In genomic region chr2:237858294-237859081, GRCh38 we compare ENCODE assay signal across 8 cellular contexts. TPM values are rescaled to one million over a fixed set of nuclear protein-coding genes. Genes with fewer than 3 reads are reported as not detected.
DNase-seq lines count a peak whose midpoint lies in the region; ATAC-seq and TF ChIP-seq lines count a peak whose summit lies in the region.

No MANE protein-coding gene starts in this region.

- no peak overlapping the region for H3K27ac Mint-ChIP-seq in CD14-positive monocyte
- H3K27ac Mint-ChIP-seq in activated CD4-positive, alpha-beta memory T cell treated with anti-CD3 and anti-CD28 coated beads for 36 hours = no peak overlapping the region

- peaks cover 0 to 2% of the 10 kb centered on the region in 2 donors for H3K36me3 Mint-ChIP-seq in CD14-positive monocyte
- H3K36me3 Mint-ChIP-seq in activated CD4-positive, alpha-beta memory T cell treated with anti-CD3 and anti-CD28 coated beads for 36 hours = no peaks in the 10 kb centered on the region

- H2AFZ ChIP-seq in GM23248 = no peak overlapping the region

- in situ Hi-C loops in GM23248 (cut with MboI) = no loop called here

- H3K4me3 ChIP-seq in GM23248 = no peak overlapping the region
- no peak overlapping the region for H3K4me3 ChIP-seq in epithelial cell of esophagus (ENCODE audit: low read length)

- intact Hi-C loops in CD14-positive monocyte (cut with micrococcal nuclease) = no loop called here
- intact Hi-C loops in activated CD4-positive, alpha-beta memory T cell treated with anti-CD3 and anti-CD28 coated beads for 36 hours (cut with micrococcal nuclease) = loop anchor here (1.0 to 5.0 kb wide), 2 partner anchors 109 to 405 kb away; partner anchors contain the start of gene UBE2F

- no peak for DNase-seq in CD14-positive monocyte (ENCODE audit: low spot score)
- peak; percentile 90 for DNase-seq in GM23248
- peak; percentile 39 for DNase-seq in NCI-H2227 treated with DMSO at 0.1 percent for 48 hours (lab: John Stamatoyannopoulos, UW)
- peak; percentile 68 for DNase-seq in activated CD4-positive, alpha-beta memory T cell treated with anti-CD3 and anti-CD28 coated beads for 36 hours
- peak; percentile 85 for DNase-seq in epithelial cell of esophagus (ENCODE audit: low read depth)
- peak; percentile 82 for DNase-seq in mesenteric fat pad (ENCODE audit: low spot score)
- DNase-seq in stimulated activated naive CD4-positive, alpha-beta T cell (lab: John Stamatoyannopoulos, UW) = peak in 5 of 6 experiments; percentile 12 to 46 (median 24)

- H3K9ac ChIP-seq in GM23248 = no peak overlapping the region

- no peaks in the 10 kb centered on the region for H4K20me1 ChIP-seq in GM23248 (ENCODE audit: insufficient read depth)

- H3K9me3 ChIP-seq in GM23248 (ENCODE audit: low read depth) = no peaks in the 10 kb centered on the region

- H3K9me3 Mint-ChIP-seq in CD14-positive monocyte = peaks cover 0 to 7% (median 2%) of the 10 kb centered on the region in 7 donors
- H3K9me3 Mint-ChIP-seq in activated CD4-positive, alpha-beta memory T cell treated with anti-CD3 and anti-CD28 coated beads for 36 hours = no peaks in the 10 kb centered on the region

- POLR2A ChIA-PET in activated CD4-positive, alpha-beta memory T cell treated with anti-CD3 and anti-CD28 coated beads for 36 hours (lab: Charles Lee) = no interaction called here

- ATAC-seq in GM18520 (IDR thresholded peaks at IDR 0.05; ENCODE audit: unreplicated experiment) = no peak

- H3K79me2 ChIP-seq in GM23248 (ENCODE audit: insufficient read depth) = no peaks in the 10 kb centered on the region

- TF ChIP-seq CTCF in CD14-positive monocyte (IDR thresholded peaks at IDR 0.05) (peak; percentile 33), epithelial cell of esophagus (IDR thresholded peaks at IDR 0.05; ENCODE audit: insufficient read depth, low read depth, low read length, missing control alignments) (peak; percentile 96)

- peaks cover 19% of the 10 kb centered on the region; the same call in 1 of the 2 replicates for H3K4me1 ChIP-seq in GM23248 (ENCODE audit: insufficient read depth)

- peaks cover 18% of the 10 kb centered on the region for H3K4me1 Mint-ChIP-seq in CD14-positive monocyte
- H3K4me1 Mint-ChIP-seq in activated CD4-positive, alpha-beta memory T cell treated with anti-CD3 and anti-CD28 coated beads for 36 hours (ENCODE audit: low read depth) = peaks cover 15% of the 10 kb centered on the region

- CTCF ChIA-PET in activated CD4-positive, alpha-beta memory T cell treated with anti-CD3 and anti-CD28 coated beads for 36 hours (lab: Charles Lee) = interaction anchor here (0.6 to 2.3 kb wide), 14 partner anchors 8 to 405 kb away, joined by 3 to 16 read pairs (median 3); no protein-coding TSS in a partner anchor

- no peak overlapping the region for H3K4me2 ChIP-seq in GM23248 (ENCODE audit: unreplicated experiment)

- H3K27me3 ChIP-seq in GM23248 (replicated peaks; ENCODE audit: insufficient read depth) = no peaks in the 10 kb centered on the region

- H3K27me3 Mint-ChIP-seq in CD14-positive monocyte (ENCODE audit: low read depth in 3 of 3) = peaks cover 26 to 51% (median 39%) of the 10 kb centered on the region in 3 donors
- peaks cover 36% of the 10 kb centered on the region for H3K27me3 Mint-ChIP-seq in activated CD4-positive, alpha-beta memory T cell treated with anti-CD3 and anti-CD28 coated beads for 36 hours

- peak overlapping the region in 1 of 2 donors; percentile 77 for H3K4me3 Mint-ChIP-seq in CD14-positive monocyte
- peak overlapping the region; percentile 5 for H3K4me3 Mint-ChIP-seq in activated CD4-positive, alpha-beta memory T cell treated with anti-CD3 and anti-CD28 coated beads for 36 hours

- WGBS in GM23248 (ENCODE audit: low coverage in 1 of 2, low lambda C conversion rate in 2 of 2, missing lambda C conversion rate in 2 of 2), 2 experiments = 40 to 42% methylated on average over 14 of the region's 14 CpGs

- no peaks in the 10 kb centered on the region for H3K9me2 ChIP-seq in GM23248 (ENCODE audit: insufficient read depth)

- H3K27ac ChIP-seq in GM23248 = no peak overlapping the region

- H3K36me3 ChIP-seq in GM23248 (ENCODE audit: low read depth) = no peaks in the 10 kb centered on the region

- peaks cover 11% of the 10 kb centered on the region; the same call in 1 of the 2 replicates for H3F3A ChIP-seq in GM23248 (ENCODE audit: insufficient read depth)

RNA-seq across cellular contexts. Expression of gene RAMP1, which starts 0.9 kb away (rescaled TPM):
- polyA plus RNA-seq in CD14-positive monocyte (not detected), GM23248 (2016; fragmentation: Nextera tagmentation; extraction: Ambion mirVana) (11.1 and 11.8 TPM in 2 replicates)
- total RNA-seq in GM23248 (2014; rRNA removed; shearing (Covaris generic)) = 4.1 and 4.8 TPM in 2 replicates
- total RNA-seq in activated CD4-positive, alpha-beta memory T cell treated with anti-CD3 and anti-CD28 coated beads for 36 hours = under 1 TPM; 0.77 to 0.97 TPM
- total RNA-seq in mesenteric fat pad = 21.8 TPM

RNA-seq across cellular contexts. Expression of gene RBM44, which starts 59.9 kb away (rescaled TPM):
- under 1 TPM in 1 of 2 donors, not detected in 1; 0.07 TPM for polyA plus RNA-seq in CD14-positive monocyte
- total RNA-seq in GM23248 (2014; rRNA removed; shearing (Covaris generic)) = 0.11 and 2.8 TPM in 2 replicates
- not detected in 2 replicates for polyA plus RNA-seq in GM23248 (2016; fragmentation: Nextera tagmentation; extraction: Ambion mirVana)
- total RNA-seq in activated CD4-positive, alpha-beta memory T cell treated with anti-CD3 and anti-CD28 coated beads for 36 hours = under 1 TPM; 0.69 to 0.75 TPM
- total RNA-seq in mesenteric fat pad = 1.3 TPM
